2 cellular contexts compared by ENCODE assay signal in genomic region chr1:61865646-61866220, GRCh38.
TF ChIP-seq lines count a peak whose summit lies in the region.

No MANE protein-coding gene starts in this region.

TF ChIP-seq in SK-N-SH, 30 proteins besides CTCF, POLR2A, EP300 and RAD21:
- TF ChIP-seq CHD2 (IDR thresholded peaks at IDR 0.05; ENCODE audit: low read length, partially characterized antibody) (no peak), RFX5 (IDR thresholded peaks at IDR 0.05; ENCODE audit: low read length) (no peak), POLR2AphosphoS5 (IDR thresholded peaks at IDR 0.05; ENCODE audit: low read depth, low read length) (no peak), SMC3 (IDR thresholded peaks at IDR 0.05; ENCODE audit: low read depth, low read length) (no peak), GATA2 (CRISPR knock-in tag; IDR thresholded peaks at IDR 0.05) (no peak), FOXJ3 (CRISPR knock-in tag; IDR thresholded peaks at IDR 0.05) (no peak), FOSL2 (IDR thresholded peaks at IDR 0.05; ENCODE audit: borderline replicate concordance, low read depth) (no peak), SIN3A (IDR thresholded peaks at IDR 0.05; ENCODE audit: borderline replicate concordance, low read depth, low read length) (no peak)

TF ChIP-seq in SK-N-SH treated with all-trans-retinoic acid at 6 μM for 48 hours, 23 proteins besides CTCF, POLR2A, EP300 and RAD21:
- TF ChIP-seq POU6F1 (CRISPR knock-in tag; IDR thresholded peaks at IDR 0.05; ENCODE audit: borderline replicate concordance, low read depth): no peak
- no peak for TF ChIP-seq TOX (CRISPR knock-in tag; IDR thresholded peaks at IDR 0.05; ENCODE audit: borderline replicate concordance)
- TF ChIP-seq ZNF8 (CRISPR knock-in tag; IDR thresholded peaks at IDR 0.05): no peak
- no peak for TF ChIP-seq CSRNP3 (CRISPR knock-in tag; IDR thresholded peaks at IDR 0.05)
- no peak for TF ChIP-seq ARNTL (CRISPR knock-in tag; IDR thresholded peaks at IDR 0.05; ENCODE audit: borderline replicate concordance, low read depth)
- no peak for TF ChIP-seq CREB5 (CRISPR knock-in tag; IDR thresholded peaks at IDR 0.05; ENCODE audit: low read depth)
- no peak for TF ChIP-seq GLIS3 (CRISPR knock-in tag; IDR thresholded peaks at IDR 0.05)
- no peak for TF ChIP-seq ZNF565 (CRISPR knock-in tag; conservative IDR thresholded peaks at IDR 0.05; ENCODE audit: low read depth)
- TF ChIP-seq TCF4 (CRISPR knock-in tag; IDR thresholded peaks at IDR 0.05; ENCODE audit: borderline replicate concordance): no peak
- TF ChIP-seq PATZ1 (CRISPR knock-in tag; IDR thresholded peaks at IDR 0.05; ENCODE audit: borderline replicate concordance): no peak
- no peak for TF ChIP-seq ISL1 (CRISPR knock-in tag; IDR thresholded peaks at IDR 0.05)
- TF ChIP-seq ZC3H10 (CRISPR knock-in tag; IDR thresholded peaks at IDR 0.05): no peak
- no peak for TF ChIP-seq ZFP30 (CRISPR knock-in tag; IDR thresholded peaks at IDR 0.05)
- no peak for TF ChIP-seq ZFP3 (CRISPR knock-in tag; IDR thresholded peaks at IDR 0.05)
- TF ChIP-seq SNAI2 (CRISPR knock-in tag; IDR thresholded peaks at IDR 0.05): no peak
- no peak for TF ChIP-seq BACH2 (CRISPR knock-in tag; IDR thresholded peaks at IDR 0.05; ENCODE audit: borderline replicate concordance)
- TF ChIP-seq TSHZ2 (CRISPR knock-in tag; IDR thresholded peaks at IDR 0.05): no peak
- TF ChIP-seq RARB (CRISPR knock-in tag; IDR thresholded peaks at IDR 0.05): no peak
